Comparison of ENCODE assay signal across 9 cellular contexts in genomic region chr3:167684389-167684993, GRCh38. TPM values are rescaled to one million over a fixed set of nuclear protein-coding genes. Genes with fewer than 3 reads are reported as not detected.
A peak's percentile ranks its signal among the peaks of the same experiment; 100 is the strongest.
DNase-seq lines count a peak whose midpoint lies in the region; ATAC-seq, FAIRE-seq and TF ChIP-seq lines count a peak whose summit lies in the region.
"Had no signal": no experiment of that assay in that cellular context is flagged by ENCODE, and none has a peak within 500 bp of the region (broad histone marks: within the 10 kb centered on the region; RNA-seq: fewer than 3 reads in every experiment).

No MANE protein-coding gene starts in this region.

- H3K27me3 Mint-ChIP-seq in immature natural killer cell (ENCODE audit: low read depth in 3 of 3), result no peaks in the 10 kb centered on the region

- TF ChIP-seq EP300 in GM12878 (IDR thresholded peaks at IDR 0.05; ENCODE audit: borderline replicate concordance in 1 of 2, control insufficient read depth in 1 of 2, low read depth in 2 of 2, low read length in 2 of 2), result no peak

- H3K4me3 ChIP-seq in GM12878, result no peak overlapping the region

- no peaks in the 10 kb centered on the region for H3K4me1 ChIP-seq in GM12878 (ENCODE audit: control insufficient read depth, insufficient read depth, low read length)

- TF ChIP-seq RAD21 in GM12878 (IDR thresholded peaks at IDR 0.05; ENCODE audit: insufficient read depth, low read depth, low read length), result peak; percentile 51

- no peak overlapping the region for H3K4me2 ChIP-seq in GM12878 (ENCODE audit: control insufficient read depth, insufficient read depth)

- SMC1A ChIA-PET in GM12878 (lab: Charles Lee; ENCODE audit: uncharacterized antibody, unreplicated experiment), result interaction anchor here (0.7 to 2.9 kb wide), 16 partner anchors 10 to 304 kb away, joined by 3 to 16 read pairs (median 3); partner anchors contain the start of genes SERPINI1 and ZBBX

- in situ Hi-C loops in GM12878 (cut with MboI), result no loop called here

- no TSS peak for BruUV-seq in GM12878 (replicated peaks; lab: Mats Ljungman, UMichigan)

- DNase-seq in activated T-cell treated with anti-CD3 and anti-CD28 coated beads for 1 hour (ENCODE audit: low read depth), result peak; percentile 19
- DNase-seq in activated T-cell treated with anti-CD3 and anti-CD28 coated beads, Interleukin-2, amount 50 U/mL, for 48 hours, result no peak
- peak; percentile 84 for DNase-seq in KG1 (lab: John Stamatoyannopoulos, UW)
- peak; percentile 66 for DNase-seq in RKO (ENCODE audit: low spot score)
- no peak for DNase-seq in GM12878 (ENCODE audit: low read depth, low spot score)
- DNase-seq in immature natural killer cell, result peak; percentile 54 to 55 (median 55)
- peak in 2 of 3 donors; percentile 35 to 52 for DNase-seq in stimulated activated CD4-positive, alpha-beta T cell treated with anti-CD3 and anti-CD28 coated beads, TNF-alpha, amount 100 ng/mL, for 48 hours (ENCODE audit: low read depth in 3 of 3)
- DNase-seq: right cardiac atrium had no signal

- no peak for TF ChIP-seq POLR2A in GM12878 (IDR thresholded peaks at IDR 0.05; ENCODE audit: low read depth, low read length)

- peak; percentile 48 to 58 (median 58); a peak in 5 of 6 replicates for TF ChIP-seq CTCF in GM12878 (IDR thresholded peaks at IDR 0.05 in 2 of 3, conservative IDR thresholded peaks at IDR 0.05 in 1 of 3; ENCODE audit: control insufficient read depth in 2 of 3, extremely low read depth in 1 of 3, insufficient read depth in 1 of 3, low read depth in 3 of 3, low read length in 3 of 3)

- H3K27ac Mint-ChIP-seq in immature natural killer cell, result no peak overlapping the region

- no peaks in the 10 kb centered on the region for H3K9me3 Mint-ChIP-seq in immature natural killer cell

- no peaks in the 10 kb centered on the region for H3K9me3 ChIP-seq in GM12878 (replicated peaks; ENCODE audit: control insufficient read depth, insufficient read depth, low read length)

- intact Hi-C loops in GM12878 (cut with micrococcal nuclease; ENCODE audit: unreplicated experiment), result loop anchor here (1.0 kb wide), 1 partner anchor 304 kb away; the partner anchor contains the start of gene ZBBX

- POLR2A ChIA-PET in GM12878 (lab: Charles Lee), result interaction anchor here (1.5 kb wide), 1 partner anchor 9 kb away, joined by 3 read pairs; no protein-coding TSS in a partner anchor

- FAIRE-seq in GM12878 (lab: Jason Lieb, UNC), result no peak

- peaks cover 0 to 13% of the 10 kb centered on the region in 2 experiments; a peak in 1 of 4 replicates for H3K36me3 ChIP-seq in GM12878 (ENCODE audit: control insufficient read depth in 2 of 2, insufficient read depth in 2 of 2, low read length in 1 of 2)

- H3K36me3 Mint-ChIP-seq in immature natural killer cell, result peaks cover 8 to 19% (median 10%) of the 10 kb centered on the region in 3 donors

- no peaks in the 10 kb centered on the region for H4K20me1 ChIP-seq in GM12878 (ENCODE audit: control insufficient read depth, insufficient read depth)

- RAD21 ChIA-PET in GM12878 (lab: Charles Lee; ENCODE audit: unreplicated experiment), result interaction anchor here (0.7 to 1.9 kb wide), 5 partner anchors 55 to 304 kb away, joined by 3 to 10 read pairs (median 4); partner anchors contain the start of gene ZBBX

- peak; percentile 81 for ATAC-seq in GM21737 (IDR thresholded peaks at IDR 0.05; ENCODE audit: unreplicated experiment)
- peak; percentile 92 for ATAC-seq in GM12878

- no peak overlapping the region for H3K27ac ChIP-seq in GM12878 (ENCODE audit: control insufficient read depth, insufficient read depth)

- no peaks in the 10 kb centered on the region for H3K79me2 ChIP-seq in GM12878 (ENCODE audit: control insufficient read depth, insufficient read depth, low read length)

- H3K27me3 ChIP-seq in GM12878 (replicated peaks in 1 of 2; ENCODE audit: control insufficient read depth in 2 of 2, insufficient read depth in 2 of 2, low read length in 1 of 2), result no peaks in the 10 kb centered on the region

- CTCF ChIA-PET in GM12878 (lab: Yijun Ruan, JAX), result interaction anchor here (0.6 to 3.4 kb wide), 35 partner anchors 9 to 303 kb away, joined by 3 to 42 read pairs (median 4); partner anchors contain the start of genes PDCD10, SERPINI1 and ZBBX

- no peak overlapping the region for H3K9ac ChIP-seq in GM12878 (ENCODE audit: control insufficient read depth, insufficient read depth, low read length)

- no peak overlapping the region for H3K4me3 Mint-ChIP-seq in immature natural killer cell

- H3K4me1 Mint-ChIP-seq in immature natural killer cell, result peaks cover 2 to 12% of the 10 kb centered on the region in 2 donors

- no peak overlapping the region for H2AFZ ChIP-seq in GM12878 (ENCODE audit: control insufficient read depth, low read depth, low read length)

TF ChIP-seq in GM12878, 131 proteins besides CTCF, POLR2A, EP300 and RAD21 (continues in another document):
- no peak for TF ChIP-seq ZNF207 (IDR thresholded peaks at IDR 0.05; ENCODE audit: borderline replicate concordance)
- TF ChIP-seq ATF7 (IDR thresholded peaks at IDR 0.05; ENCODE audit: low read depth), result peak; percentile 25; the same call in 1 of the 2 replicates
- TF ChIP-seq SMC3 (IDR thresholded peaks at IDR 0.05; ENCODE audit: borderline replicate concordance, low read length), result 0 out of 2 replicates have a peak, but pooled peaks have one; percentile 23

RNA-seq across cellular contexts. Expression of gene WDR49, which starts 30.7 kb away (rescaled TPM):
- 0.33 and 0.98 TPM in 2 replicates for total RNA-seq in GM12878 (2013; cell fraction: nucleolus; rRNA removed)
- total RNA-seq in GM12878 (2014; rRNA removed) (not detected in 2 replicates), GM12878 (2014; rRNA removed; fragmentation: Illumina TruSeq; extraction: Trizol) (not detected in 2 replicates), GM12878 (2021) (0.15 TPM in 1 of 2 replicates, not detected in the other)
- not detected for polyA plus RNA-seq in GM12878 (2011; ENCODE audit: low read depth)
- polyA plus RNA-seq in GM12878 (2011; rRNA removed) (not detected in 2 replicates), GM12878 (2014; fragmentation: Illumina TruSeq; extraction: Trizol) (not detected in 2 replicates), GM12878 (2014; fragmentation: Nextera tagmentation; extraction: Ambion mirVana) (under 1 TPM in 1 of 2 experiments, not detected in 1; 0.05 TPM), GM12878 (2014; rRNA removed) (not detected in 2 replicates), GM12878 (2016; fragmentation: Nextera tagmentation; extraction: Ambion mirVana) (not detected), immature natural killer cell (under 1 TPM in 1 of 3 donors, not detected in 2; 0.21 TPM)
- polyA plus RNA-seq in GM12878 (2011; cell fraction: cytosol; rRNA removed), result not detected in 2 replicates
- 0.10 TPM in 1 of 2 replicates, not detected in the other for polyA plus RNA-seq in GM12878 (2011; cell fraction: nucleus; rRNA removed)
- polyA plus RNA-seq in GM12878 (2012), result not detected in 2 replicates
- 0.26 TPM in 1 of 2 replicates, not detected in the other for polyA minus RNA-seq in GM12878 (2011; rRNA and poly(A)+ RNA removed)
- polyA minus RNA-seq in GM12878 (2011; cell fraction: cytosol; rRNA and poly(A)+ RNA removed), result not detected in 2 replicates
- not detected in 2 replicates for polyA minus RNA-seq in GM12878 (2011; cell fraction: nucleus; rRNA and poly(A)+ RNA removed)

RNA-seq across cellular contexts. Expression of gene PDCD10, which starts 50.2 kb away (rescaled TPM):
- 60.2 and 66.5 TPM in 2 replicates for total RNA-seq in GM12878 (2013; cell fraction: nucleolus; rRNA removed)
- total RNA-seq in GM12878 (2014; rRNA removed) (88.1 and 89.3 TPM in 2 replicates), GM12878 (2014; rRNA removed; fragmentation: Illumina TruSeq; extraction: Trizol) (122 and 127 TPM in 2 replicates), GM12878 (2021) (55.8 and 64.1 TPM in 2 replicates)
- 38.8 TPM for polyA plus RNA-seq in GM12878 (2011; ENCODE audit: low read depth)
- polyA plus RNA-seq in GM12878 (2011; rRNA removed) (100 and 170 TPM in 2 replicates), GM12878 (2014; fragmentation: Illumina TruSeq; extraction: Trizol) (141 and 181 TPM in 2 replicates), GM12878 (2014; fragmentation: Nextera tagmentation; extraction: Ambion mirVana) (100 to 1,000 TPM; 199 to 247 TPM), GM12878 (2014; rRNA removed) (96.3 and 102 TPM in 2 replicates), GM12878 (2016; fragmentation: Nextera tagmentation; extraction: Ambion mirVana) (100 to 1,000 TPM; 123 to 128 TPM), immature natural killer cell (100 to 1,000 TPM in 2 of 3 donors, 10 to 100 TPM in 1; 93.4 to 126 (median 106) TPM)
- 29.5 and 43.4 TPM in 2 replicates for polyA plus RNA-seq in GM12878 (2011; cell fraction: cytosol; rRNA removed)
- polyA plus RNA-seq in GM12878 (2011; cell fraction: nucleus; rRNA removed), result 28.5 and 28.7 TPM in 2 replicates
- 63.4 and 63.7 TPM in 2 replicates for polyA plus RNA-seq in GM12878 (2012)
- 29.8 and 46.3 TPM in 2 replicates for polyA minus RNA-seq in GM12878 (2011; rRNA and poly(A)+ RNA removed)
- polyA minus RNA-seq in GM12878 (2011; cell fraction: cytosol; rRNA and poly(A)+ RNA removed), result 17.0 and 22.2 TPM in 2 replicates
- polyA minus RNA-seq in GM12878 (2011; cell fraction: nucleus; rRNA and poly(A)+ RNA removed), result 28.8 and 41.1 TPM in 2 replicates

RNA-seq across cellular contexts. Expression of gene SERPINI1, which starts 51.0 kb away (rescaled TPM):
- 3.5 and 4.6 TPM in 2 replicates for total RNA-seq in GM12878 (2013; cell fraction: nucleolus; rRNA removed)
- total RNA-seq in GM12878 (2014; rRNA removed), result 1.5 and 2.2 TPM in 2 replicates
- total RNA-seq in GM12878 (2014; rRNA removed; fragmentation: Illumina TruSeq; extraction: Trizol), result 3.0 TPM in 2 replicates
- 1.2 and 1.7 TPM in 2 replicates for total RNA-seq in GM12878 (2021)
- polyA plus RNA-seq in GM12878 (2011; ENCODE audit: low read depth), result 3.2 TPM
- 4.3 and 6.2 TPM in 2 replicates for polyA plus RNA-seq in GM12878 (2011; rRNA removed)
- polyA plus RNA-seq in GM12878 (2011; cell fraction: cytosol; rRNA removed), result 0.94 and 1.3 TPM in 2 replicates
- 0.57 and 1.1 TPM in 2 replicates for polyA plus RNA-seq in GM12878 (2011; cell fraction: nucleus; rRNA removed)
- 3.6 and 5.0 TPM in 2 replicates for polyA plus RNA-seq in GM12878 (2012)
- 1.6 and 5.5 TPM in 2 replicates for polyA plus RNA-seq in GM12878 (2014; fragmentation: Illumina TruSeq; extraction: Trizol)
- 1 to 10 TPM; 6.8 to 7.6 TPM for polyA plus RNA-seq in GM12878 (2014; fragmentation: Nextera tagmentation; extraction: Ambion mirVana)
- 1.3 and 1.6 TPM in 2 replicates for polyA plus RNA-seq in GM12878 (2014; rRNA removed)
- polyA plus RNA-seq in GM12878 (2016; fragmentation: Nextera tagmentation; extraction: Ambion mirVana), result 1 to 10 TPM; 5.2 to 5.7 TPM
- 1.5 and 1.6 TPM in 2 replicates for polyA minus RNA-seq in GM12878 (2011; rRNA and poly(A)+ RNA removed)
- 0.67 and 0.83 TPM in 2 replicates for polyA minus RNA-seq in GM12878 (2011; cell fraction: cytosol; rRNA and poly(A)+ RNA removed)
- 1.9 and 3.1 TPM in 2 replicates for polyA minus RNA-seq in GM12878 (2011; cell fraction: nucleus; rRNA and poly(A)+ RNA removed)
- 10 to 100 TPM; 19.3 to 25.2 (median 19.3) TPM for polyA plus RNA-seq in immature natural killer cell

Comparison
In these comparisons a context has a peak if more than half of its experiments do, and no peak if none do; other contexts are left out.
1. DNase-seq: peak in activated T-cell treated with anti-CD3 and anti-CD28 coated beads for 1 hour (single experiment), KG1 (single experiment), RKO (single experiment), immature natural killer cell (3 of 3) and stimulated activated CD4-positive, alpha-beta T cell treated with anti-CD3 and anti-CD28 coated beads, TNF-alpha, amount 100 ng/mL, for 48 hours (2 of 3); none in activated T-cell treated with anti-CD3 and anti-CD28 coated beads, Interleukin-2, amount 50 U/mL, for 48 hours (0 of 2) and GM12878 (single experiment).